11 cellular contexts compared by ENCODE assay signal in the genomic region with DNA sequence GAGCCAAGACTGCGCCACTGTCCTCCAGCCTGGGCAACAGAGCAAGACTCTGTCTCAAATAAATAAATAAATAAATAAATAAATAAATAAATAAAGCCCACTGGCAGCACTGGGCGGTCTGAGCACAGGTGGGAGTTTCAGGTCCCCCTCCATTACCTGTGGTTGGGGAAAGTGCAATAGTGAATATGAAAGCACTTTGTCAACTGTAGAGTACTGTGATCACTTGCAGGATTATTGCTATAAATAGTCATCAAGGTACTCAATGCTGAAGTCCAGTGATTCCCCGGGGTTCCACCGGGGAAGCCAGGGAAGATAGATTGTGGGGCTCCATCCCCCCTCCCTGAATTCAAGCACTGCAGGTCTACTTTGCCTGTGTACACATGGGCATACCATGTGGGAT. TPM values are rescaled to one million over a fixed set of nuclear protein-coding genes. Genes with fewer than 3 reads are reported as not detected.
DNase-seq lines count a peak whose midpoint lies in the region; ATAC-seq lines count a peak whose summit lies in the region.
"Had no signal": no experiment of that assay in that cellular context is flagged by ENCODE, and none has a peak within 500 bp of the region (broad histone marks: within the 10 kb centered on the region; RNA-seq: fewer than 3 reads in every experiment).

No MANE protein-coding gene starts in this region.

- H3K4me1 Mint-ChIP-seq in T-helper 1 cell treated with Interleukin-12 subunit alpha and Interleukin-12 subunit beta and Interleukin-4 antibody, amounts not matched to agents 30 μg/mL and 1 μg/mL, for 36 hours (ENCODE audit: low read depth): peaks cover 12% of the 10 kb centered on the region
- H3K4me1 Mint-ChIP-seq in activated naive CD8-positive, alpha-beta T cell treated with anti-CD3 and anti-CD28 coated beads for 36 hours: peaks cover 50% of the 10 kb centered on the region

- H3K4me3 Mint-ChIP-seq in T-helper 1 cell treated with Interleukin-12 subunit alpha and Interleukin-12 subunit beta and Interleukin-4 antibody, amounts not matched to agents 30 μg/mL and 1 μg/mL, for 36 hours: no peak overlapping the region
- no peak overlapping the region for H3K4me3 Mint-ChIP-seq in activated naive CD8-positive, alpha-beta T cell treated with anti-CD3 and anti-CD28 coated beads for 36 hours
- H3K4me3 Mint-ChIP-seq: naive thymus-derived CD4-positive, alpha-beta T cell had no signal

- H3K27me3 Mint-ChIP-seq in T-helper 1 cell treated with Interleukin-12 subunit alpha and Interleukin-12 subunit beta and Interleukin-4 antibody, amounts not matched to agents 30 μg/mL and 1 μg/mL, for 36 hours (ENCODE audit: low read depth): no peaks in the 10 kb centered on the region
- H3K27me3 Mint-ChIP-seq in activated naive CD8-positive, alpha-beta T cell treated with anti-CD3 and anti-CD28 coated beads for 36 hours: no peaks in the 10 kb centered on the region
- H3K27me3 Mint-ChIP-seq: naive thymus-derived CD4-positive, alpha-beta T cell had no signal

- peak; percentile 41 for ATAC-seq in GM19467 (IDR thresholded peaks at IDR 0.05; ENCODE audit: unreplicated experiment)
- peak; percentile 70 for ATAC-seq in HG02885 (IDR thresholded peaks at IDR 0.05; ENCODE audit: poor library complexity, unreplicated experiment)
- ATAC-seq: foreskin keratinocyte; naive thymus-derived CD4-positive, alpha-beta T cell had no signal

- peak overlapping the region; percentile 15 for H3K27ac Mint-ChIP-seq in T-helper 1 cell treated with Interleukin-12 subunit alpha and Interleukin-12 subunit beta and Interleukin-4 antibody, amounts not matched to agents 30 μg/mL and 1 μg/mL, for 36 hours
- peak overlapping the region; percentile 74 for H3K27ac Mint-ChIP-seq in activated naive CD8-positive, alpha-beta T cell treated with anti-CD3 and anti-CD28 coated beads for 36 hours

- DNase-seq in T-helper 1 cell (no peak), head of caudate nucleus (no peak), H4 (ENCODE audit: low spot score) (no peak)
- DNase-seq in activated naive CD8-positive, alpha-beta T cell treated with anti-CD3 and anti-CD28 coated beads for 36 hours: no peak
- DNase-seq in activated CD8-positive, alpha-beta memory T cell treated with anti-CD3 and anti-CD28 coated beads for 24 hours: no peak
- DNase-seq: foreskin keratinocyte; naive thymus-derived CD4-positive, alpha-beta T cell; WERI-Rb-1 had no signal

- peaks cover 51% of the 10 kb centered on the region for H3K36me3 Mint-ChIP-seq in T-helper 1 cell treated with Interleukin-12 subunit alpha and Interleukin-12 subunit beta and Interleukin-4 antibody, amounts not matched to agents 30 μg/mL and 1 μg/mL, for 36 hours (ENCODE audit: low read depth)
- peaks cover 55% of the 10 kb centered on the region for H3K36me3 Mint-ChIP-seq in activated naive CD8-positive, alpha-beta T cell treated with anti-CD3 and anti-CD28 coated beads for 36 hours

- intact Hi-C loops in head of caudate nucleus (cut with DNase I): no loop called here

- no peaks in the 10 kb centered on the region for H3K9me3 Mint-ChIP-seq in T-helper 1 cell treated with Interleukin-12 subunit alpha and Interleukin-12 subunit beta and Interleukin-4 antibody, amounts not matched to agents 30 μg/mL and 1 μg/mL, for 36 hours
- H3K9me3 Mint-ChIP-seq in activated naive CD8-positive, alpha-beta T cell treated with anti-CD3 and anti-CD28 coated beads for 36 hours: no peaks in the 10 kb centered on the region

RNA-seq across cellular contexts. Expression of gene CPNE2, which starts 42.7 kb away (rescaled TPM):
- 10 to 100 TPM; 10.4 TPM for total RNA-seq in activated naive CD8-positive, alpha-beta T cell treated with anti-CD3 and anti-CD28 coated beads for 36 hours
- 34.5 and 39.2 TPM in 2 replicates for total RNA-seq in H4 (2014; rRNA removed; shearing (Covaris generic))
